1 cellular context compared by ENCODE assay signal in the genomic region with DNA sequence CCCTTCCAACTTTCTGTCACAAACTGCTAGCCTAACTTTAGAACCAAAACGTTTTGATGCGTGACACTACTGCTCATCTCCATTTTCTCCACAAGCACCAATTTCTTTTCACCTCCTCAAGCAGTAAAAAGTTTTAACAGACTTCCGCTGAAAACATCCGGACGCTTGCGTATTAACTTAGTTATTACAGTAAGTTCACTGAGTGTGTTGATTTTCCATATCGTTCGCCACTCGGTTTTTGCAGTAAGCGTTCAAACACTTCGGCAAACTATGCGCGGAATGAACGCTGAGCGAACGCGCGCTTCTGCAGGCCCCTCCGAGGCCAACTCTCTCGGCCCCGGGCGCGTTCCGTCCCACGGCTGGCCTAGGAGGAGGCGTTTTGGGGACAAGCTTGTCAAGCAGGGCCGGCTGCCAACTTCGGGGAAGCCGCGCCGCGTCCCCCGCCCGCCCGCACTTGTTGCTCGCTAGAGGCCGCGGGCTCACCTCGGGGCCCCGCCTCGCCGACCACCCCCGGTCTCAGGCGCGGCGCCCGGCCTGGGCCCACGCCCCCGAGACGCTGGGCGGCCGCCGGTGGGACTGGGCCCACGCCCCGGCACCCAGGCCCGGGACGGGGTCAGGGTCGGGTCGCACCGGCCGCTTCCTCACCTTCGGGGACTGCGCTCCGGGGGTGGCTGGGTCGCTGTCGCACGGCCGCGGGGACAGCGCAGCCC.
TF ChIP-seq lines count a peak whose summit lies in the region.

No MANE protein-coding gene starts in this region.

TF ChIP-seq in HepG2, 621 proteins besides CTCF, POLR2A, EP300 and RAD21 (continued from another document and continues in another):
- TF ChIP-seq, protein P1, sequence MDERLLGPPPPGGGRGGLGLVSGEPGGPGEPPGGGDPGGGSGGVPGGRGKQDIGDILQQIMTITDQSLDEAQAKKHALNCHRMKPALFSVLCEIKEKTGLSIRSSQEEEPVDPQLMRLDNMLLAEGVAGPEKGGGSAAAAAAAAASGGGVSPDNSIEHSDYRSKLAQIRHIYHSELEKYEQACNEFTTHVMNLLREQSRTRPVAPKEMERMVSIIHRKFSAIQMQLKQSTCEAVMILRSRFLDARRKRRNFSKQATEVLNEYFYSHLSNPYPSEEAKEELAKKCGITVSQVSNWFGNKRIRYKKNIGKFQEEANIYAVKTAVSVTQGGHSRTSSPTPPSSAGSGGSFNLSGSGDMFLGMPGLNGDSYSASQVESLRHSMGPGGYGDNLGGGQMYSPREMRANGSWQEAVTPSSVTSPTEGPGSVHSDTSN (CRISPR knock-in tag; IDR thresholded peaks at IDR 0.05), result no peak
- peak; percentile 8; the same call in 1 of the 2 replicates for TF ChIP-seq TGIF2 (CRISPR knock-in tag; IDR thresholded peaks at IDR 0.05)
- TF ChIP-seq, protein P2, sequence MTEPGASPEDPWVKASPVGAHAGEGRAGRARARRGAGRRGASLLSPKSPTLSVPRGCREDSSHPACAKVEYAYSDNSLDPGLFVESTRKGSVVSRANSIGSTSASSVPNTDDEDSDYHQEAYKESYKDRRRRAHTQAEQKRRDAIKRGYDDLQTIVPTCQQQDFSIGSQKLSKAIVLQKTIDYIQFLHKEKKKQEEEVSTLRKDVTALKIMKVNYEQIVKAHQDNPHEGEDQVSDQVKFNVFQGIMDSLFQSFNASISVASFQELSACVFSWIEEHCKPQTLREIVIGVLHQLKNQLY (CRISPR knock-in tag; IDR thresholded peaks at IDR 0.05), result no peak
- no peak for TF ChIP-seq ZNF12 (CRISPR knock-in tag; IDR thresholded peaks at IDR 0.05)
- TF ChIP-seq ZEB1 (IDR thresholded peaks at IDR 0.05; ENCODE audit: insufficient replicate concordance, low read depth), result no peak
- TF ChIP-seq, protein P3, sequence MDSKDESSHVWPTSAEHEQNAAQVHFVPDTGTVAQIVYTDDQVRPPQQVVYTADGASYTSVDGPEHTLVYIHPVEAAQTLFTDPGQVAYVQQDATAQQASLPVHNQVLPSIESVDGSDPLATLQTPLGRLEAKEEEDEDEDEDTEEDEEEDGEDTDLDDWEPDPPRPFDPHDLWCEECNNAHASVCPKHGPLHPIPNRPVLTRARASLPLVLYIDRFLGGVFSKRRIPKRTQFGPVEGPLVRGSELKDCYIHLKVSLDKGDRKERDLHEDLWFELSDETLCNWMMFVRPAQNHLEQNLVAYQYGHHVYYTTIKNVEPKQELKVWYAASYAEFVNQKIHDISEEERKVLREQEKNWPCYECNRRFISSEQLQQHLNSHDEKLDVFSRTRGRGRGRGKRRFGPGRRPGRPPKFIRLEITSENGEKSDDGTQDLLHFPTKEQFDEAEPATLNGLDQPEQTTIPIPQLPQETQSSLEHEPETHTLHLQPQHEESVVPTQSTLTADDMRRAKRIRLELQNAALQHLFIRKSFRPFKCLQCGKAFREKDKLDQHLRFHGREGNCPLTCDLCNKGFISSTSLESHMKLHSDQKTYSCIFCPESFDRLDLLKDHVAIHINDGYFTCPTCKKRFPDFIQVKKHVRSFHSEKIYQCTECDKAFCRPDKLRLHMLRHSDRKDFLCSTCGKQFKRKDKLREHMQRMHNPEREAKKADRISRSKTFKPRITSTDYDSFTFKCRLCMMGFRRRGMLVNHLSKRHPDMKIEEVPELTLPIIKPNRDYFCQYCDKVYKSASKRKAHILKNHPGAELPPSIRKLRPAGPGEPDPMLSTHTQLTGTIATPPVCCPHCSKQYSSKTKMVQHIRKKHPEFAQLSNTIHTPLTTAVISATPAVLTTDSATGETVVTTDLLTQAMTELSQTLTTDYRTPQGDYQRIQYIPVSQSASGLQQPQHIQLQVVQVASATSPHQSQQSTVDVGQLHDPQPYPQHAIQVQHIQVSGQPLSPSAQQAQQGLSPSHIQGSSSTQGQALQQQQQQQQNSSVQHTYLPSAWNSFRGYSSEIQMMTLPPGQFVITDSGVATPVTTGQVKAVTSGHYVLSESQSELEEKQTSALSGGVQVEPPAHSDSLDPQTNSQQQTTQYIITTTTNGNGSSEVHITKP (CRISPR knock-in tag; IDR thresholded peaks at IDR 0.05; ENCODE audit: low read depth), result no peak
- TF ChIP-seq TOPORS (CRISPR knock-in tag; IDR thresholded peaks at IDR 0.05), result no peak
- TF ChIP-seq NFIC (IDR thresholded peaks at IDR 0.05; ENCODE audit: low read length), result no peak
- no peak for TF ChIP-seq ATF7 (IDR thresholded peaks at IDR 0.05)
- no peak for TF ChIP-seq ATF7 (CRISPR knock-in tag; IDR thresholded peaks at IDR 0.05)
- no peak for TF ChIP-seq ZNF343 (CRISPR knock-in tag; IDR thresholded peaks at IDR 0.05)
- no peak for TF ChIP-seq RFX3 (CRISPR knock-in tag; IDR thresholded peaks at IDR 0.05)
- TF ChIP-seq, protein P4, sequence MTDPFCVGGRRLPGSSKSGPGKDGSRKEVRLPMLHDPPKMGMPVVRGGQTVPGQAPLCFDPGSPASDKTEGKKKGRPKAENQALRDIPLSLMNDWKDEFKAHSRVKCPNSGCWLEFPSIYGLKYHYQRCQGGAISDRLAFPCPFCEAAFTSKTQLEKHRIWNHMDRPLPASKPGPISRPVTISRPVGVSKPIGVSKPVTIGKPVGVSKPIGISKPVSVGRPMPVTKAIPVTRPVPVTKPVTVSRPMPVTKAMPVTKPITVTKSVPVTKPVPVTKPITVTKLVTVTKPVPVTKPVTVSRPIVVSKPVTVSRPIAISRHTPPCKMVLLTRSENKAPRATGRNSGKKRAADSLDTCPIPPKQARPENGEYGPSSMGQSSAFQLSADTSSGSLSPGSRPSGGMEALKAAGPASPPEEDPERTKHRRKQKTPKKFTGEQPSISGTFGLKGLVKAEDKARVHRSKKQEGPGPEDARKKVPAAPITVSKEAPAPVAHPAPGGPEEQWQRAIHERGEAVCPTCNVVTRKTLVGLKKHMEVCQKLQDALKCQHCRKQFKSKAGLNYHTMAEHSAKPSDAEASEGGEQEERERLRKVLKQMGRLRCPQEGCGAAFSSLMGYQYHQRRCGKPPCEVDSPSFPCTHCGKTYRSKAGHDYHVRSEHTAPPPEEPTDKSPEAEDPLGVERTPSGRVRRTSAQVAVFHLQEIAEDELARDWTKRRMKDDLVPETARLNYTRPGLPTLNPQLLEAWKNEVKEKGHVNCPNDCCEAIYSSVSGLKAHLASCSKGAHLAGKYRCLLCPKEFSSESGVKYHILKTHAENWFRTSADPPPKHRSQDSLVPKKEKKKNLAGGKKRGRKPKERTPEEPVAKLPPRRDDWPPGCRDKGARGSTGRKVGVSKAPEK (CRISPR knock-in tag; IDR thresholded peaks at IDR 0.05; ENCODE audit: borderline replicate concordance), result no peak
- no peak for TF ChIP-seq ZNF670 (CRISPR knock-in tag; IDR thresholded peaks at IDR 0.05; ENCODE audit: borderline replicate concordance)
- no peak for TF ChIP-seq ZNF660 (CRISPR knock-in tag; IDR thresholded peaks at IDR 0.05; ENCODE audit: borderline replicate concordance, low read depth)
- TF ChIP-seq, protein P5, sequence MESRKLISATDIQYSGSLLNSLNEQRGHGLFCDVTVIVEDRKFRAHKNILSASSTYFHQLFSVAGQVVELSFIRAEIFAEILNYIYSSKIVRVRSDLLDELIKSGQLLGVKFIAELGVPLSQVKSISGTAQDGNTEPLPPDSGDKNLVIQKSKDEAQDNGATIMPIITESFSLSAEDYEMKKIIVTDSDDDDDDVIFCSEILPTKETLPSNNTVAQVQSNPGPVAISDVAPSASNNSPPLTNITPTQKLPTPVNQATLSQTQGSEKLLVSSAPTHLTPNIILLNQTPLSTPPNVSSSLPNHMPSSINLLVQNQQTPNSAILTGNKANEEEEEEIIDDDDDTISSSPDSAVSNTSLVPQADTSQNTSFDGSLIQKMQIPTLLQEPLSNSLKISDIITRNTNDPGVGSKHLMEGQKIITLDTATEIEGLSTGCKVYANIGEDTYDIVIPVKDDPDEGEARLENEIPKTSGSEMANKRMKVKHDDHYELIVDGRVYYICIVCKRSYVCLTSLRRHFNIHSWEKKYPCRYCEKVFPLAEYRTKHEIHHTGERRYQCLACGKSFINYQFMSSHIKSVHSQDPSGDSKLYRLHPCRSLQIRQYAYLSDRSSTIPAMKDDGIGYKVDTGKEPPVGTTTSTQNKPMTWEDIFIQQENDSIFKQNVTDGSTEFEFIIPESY (CRISPR knock-in tag; IDR thresholded peaks at IDR 0.05), result no peak
- 0 out of 2 replicates have a peak, but pooled peaks have one; percentile 35 for TF ChIP-seq PAX8 (CRISPR knock-in tag; IDR thresholded peaks at IDR 0.05; ENCODE audit: borderline replicate concordance)
- TF ChIP-seq TARDBP (CRISPR knock-in tag; IDR thresholded peaks at IDR 0.05), result no peak
- no peak for TF ChIP-seq SETDB1 (CRISPR knock-in tag; IDR thresholded peaks at IDR 0.05; ENCODE audit: borderline replicate concordance)
- peak; percentile 56; the same call in 1 of the 2 replicates for TF ChIP-seq CENPT (CRISPR knock-in tag; IDR thresholded peaks at IDR 0.05; ENCODE audit: low read depth)
- TF ChIP-seq SNRNP70 (IDR thresholded peaks at IDR 0.05; ENCODE audit: low read depth, low read length), result no peak
- no peak for TF ChIP-seq MAFG (CRISPR knock-in tag; IDR thresholded peaks at IDR 0.05)
- no peak for TF ChIP-seq PRPF4 (IDR thresholded peaks at IDR 0.05; ENCODE audit: low read depth, low read length, poor library complexity, severe bottlenecking)
- TF ChIP-seq ELF1 (CRISPR knock-in tag; IDR thresholded peaks at IDR 0.05), result no peak
- TF ChIP-seq, protein P6, sequence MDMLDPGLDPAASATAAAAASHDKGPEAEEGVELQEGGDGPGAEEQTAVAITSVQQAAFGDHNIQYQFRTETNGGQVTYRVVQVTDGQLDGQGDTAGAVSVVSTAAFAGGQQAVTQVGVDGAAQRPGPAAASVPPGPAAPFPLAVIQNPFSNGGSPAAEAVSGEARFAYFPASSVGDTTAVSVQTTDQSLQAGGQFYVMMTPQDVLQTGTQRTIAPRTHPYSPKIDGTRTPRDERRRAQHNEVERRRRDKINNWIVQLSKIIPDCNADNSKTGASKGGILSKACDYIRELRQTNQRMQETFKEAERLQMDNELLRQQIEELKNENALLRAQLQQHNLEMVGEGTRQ (IDR thresholded peaks at IDR 0.05; ENCODE audit: low read depth, low read length), result no peak
- TF ChIP-seq, protein P6 (CRISPR knock-in tag; IDR thresholded peaks at IDR 0.05; ENCODE audit: borderline replicate concordance), result no peak
- no peak for TF ChIP-seq RXRA (CRISPR knock-in tag; IDR thresholded peaks at IDR 0.05)
- 0 out of 2 replicates have a peak, but pooled peaks have one; percentile 18 for TF ChIP-seq ZNF138 (CRISPR knock-in tag; IDR thresholded peaks at IDR 0.05; ENCODE audit: low read depth)
- TF ChIP-seq, protein P7, sequence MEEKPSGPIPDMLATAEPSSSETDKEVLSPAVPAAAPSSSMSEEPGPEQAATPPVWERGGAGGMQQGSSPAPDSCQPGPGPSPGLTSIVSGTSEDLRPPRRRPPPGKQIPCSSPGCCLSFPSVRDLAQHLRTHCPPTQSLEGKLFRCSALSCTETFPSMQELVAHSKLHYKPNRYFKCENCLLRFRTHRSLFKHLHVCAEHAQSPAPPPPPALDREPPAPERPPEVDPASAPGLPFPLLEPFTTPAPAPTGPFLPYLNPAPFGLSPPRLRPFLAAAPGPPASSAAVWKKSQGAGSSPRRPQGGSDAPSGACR (CRISPR knock-in tag; IDR thresholded peaks at IDR 0.05), result peak; percentile 59; the same call in 1 of the 2 replicates
- no peak for TF ChIP-seq XBP1 (CRISPR knock-in tag; IDR thresholded peaks at IDR 0.05)
- TF ChIP-seq, protein P8, sequence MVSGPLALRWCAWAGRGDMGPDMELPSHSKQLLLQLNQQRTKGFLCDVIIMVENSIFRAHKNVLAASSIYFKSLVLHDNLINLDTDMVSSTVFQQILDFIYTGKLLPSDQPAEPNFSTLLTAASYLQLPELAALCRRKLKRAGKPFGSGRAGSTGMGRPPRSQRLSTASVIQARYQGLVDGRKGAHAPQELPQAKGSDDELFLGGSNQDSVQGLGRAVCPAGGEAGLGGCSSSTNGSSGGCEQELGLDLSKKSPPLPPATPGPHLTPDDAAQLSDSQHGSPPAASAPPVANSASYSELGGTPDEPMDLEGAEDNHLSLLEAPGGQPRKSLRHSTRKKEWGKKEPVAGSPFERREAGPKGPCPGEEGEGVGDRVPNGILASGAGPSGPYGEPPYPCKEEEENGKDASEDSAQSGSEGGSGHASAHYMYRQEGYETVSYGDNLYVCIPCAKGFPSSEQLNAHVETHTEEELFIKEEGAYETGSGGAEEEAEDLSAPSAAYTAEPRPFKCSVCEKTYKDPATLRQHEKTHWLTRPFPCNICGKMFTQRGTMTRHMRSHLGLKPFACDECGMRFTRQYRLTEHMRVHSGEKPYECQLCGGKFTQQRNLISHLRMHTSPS (CRISPR knock-in tag; IDR thresholded peaks at IDR 0.05; ENCODE audit: low read depth), result no peak; the same call in 1 of the 2 replicates
- TF ChIP-seq BORCS8-MEF2B (CRISPR knock-in tag; IDR thresholded peaks at IDR 0.05), result no peak; the same call in 1 of the 2 replicates
- TF ChIP-seq GATAD2A (CRISPR knock-in tag; IDR thresholded peaks at IDR 0.05), result no peak
- no peak for TF ChIP-seq RBAK (CRISPR knock-in tag; IDR thresholded peaks at IDR 0.05)
- no peak for TF ChIP-seq CEBPG (CRISPR knock-in tag; IDR thresholded peaks at IDR 0.05)
- TF ChIP-seq NKX3-1 (CRISPR knock-in tag; IDR thresholded peaks at IDR 0.05), result 0 out of 2 replicates have a peak, but pooled peaks have one; percentile 34
- TF ChIP-seq KLF13 (CRISPR knock-in tag; IDR thresholded peaks at IDR 0.05), result no peak
- TF ChIP-seq SMAD9 (CRISPR knock-in tag; IDR thresholded peaks at IDR 0.05), result no peak; the same call in 1 of the 2 replicates
- TF ChIP-seq ZNF773 (CRISPR knock-in tag; IDR thresholded peaks at IDR 0.05; ENCODE audit: borderline replicate concordance), result 0 out of 2 replicates have a peak, but pooled peaks have one; percentile 28
- no peak for TF ChIP-seq ZKSCAN1 (IDR thresholded peaks at IDR 0.05; ENCODE audit: low read length)
- TF ChIP-seq NBN (conservative IDR thresholded peaks at IDR 0.05), result no peak
- TF ChIP-seq ZNF850 (CRISPR knock-in tag; conservative IDR thresholded peaks at IDR 0.05), result no peak
- TF ChIP-seq, protein P9, sequence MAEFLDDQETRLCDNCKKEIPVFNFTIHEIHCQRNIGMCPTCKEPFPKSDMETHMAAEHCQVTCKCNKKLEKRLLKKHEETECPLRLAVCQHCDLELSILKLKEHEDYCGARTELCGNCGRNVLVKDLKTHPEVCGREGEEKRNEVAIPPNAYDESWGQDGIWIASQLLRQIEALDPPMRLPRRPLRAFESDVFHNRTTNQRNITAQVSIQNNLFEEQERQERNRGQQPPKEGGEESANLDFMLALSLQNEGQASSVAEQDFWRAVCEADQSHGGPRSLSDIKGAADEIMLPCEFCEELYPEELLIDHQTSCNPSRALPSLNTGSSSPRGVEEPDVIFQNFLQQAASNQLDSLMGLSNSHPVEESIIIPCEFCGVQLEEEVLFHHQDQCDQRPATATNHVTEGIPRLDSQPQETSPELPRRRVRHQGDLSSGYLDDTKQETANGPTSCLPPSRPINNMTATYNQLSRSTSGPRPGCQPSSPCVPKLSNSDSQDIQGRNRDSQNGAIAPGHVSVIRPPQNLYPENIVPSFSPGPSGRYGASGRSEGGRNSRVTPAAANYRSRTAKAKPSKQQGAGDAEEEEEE (CRISPR knock-in tag; IDR thresholded peaks at IDR 0.05; ENCODE audit: borderline replicate concordance), result no peak
